24 cellular contexts compared by ENCODE assay signal in genomic region chr17:55321507-55322064, GRCh38. TPM values are rescaled to one million over a fixed set of nuclear protein-coding genes. Genes with fewer than 3 reads are reported as not detected.
A peak's percentile ranks its signal among the peaks of the same experiment; 100 is the strongest.
DNase-seq lines count a peak whose midpoint lies in the region; ATAC-seq and TF ChIP-seq lines count a peak whose summit lies in the region.
"Had no signal": no experiment of that assay in that cellular context is flagged by ENCODE, and none has a peak within 500 bp of the region (broad histone marks: within the 10 kb centered on the region; RNA-seq: fewer than 3 reads in every experiment).

No MANE protein-coding gene starts in this region.

- DNase-seq in mammary epithelial cell (no peak), MCF 10A (ENCODE audit: unreplicated experiment) (no peak), fibroblast of lung (ENCODE audit: low read depth in 2 of 2) (no peak), NCI-H2107 (lab: John Stamatoyannopoulos, UW) (no peak), NCI-H69 (lab: John Stamatoyannopoulos, UW) (no peak), amygdala (lab: John Stamatoyannopoulos, UW) (no peak)
- DNase-seq: activated CD4-positive, alpha-beta T cell treated with anti-CD3 and anti-CD28 coated beads for 36 hours; activated T-cell treated with anti-CD3 and anti-CD28 coated beads, Interleukin-2, amount 50 U/mL, for 24 hours; AML-193; CD8-positive, alpha-beta memory T cell; effector memory CD8-positive, alpha-beta T cell; GDM1; KG1; left cardiac atrium; mesenchymal stem cell; NCI-H1436; spleen; stimulated activated CD4-positive, alpha-beta T cell treated with anti-CD3 and anti-CD28 coated beads, Interleukin-4, amount 100 ng/mL, for 24 hours; stimulated activated naive B cell treated with anti-CD40 and anti-IgM and Interleukin-4, amounts not matched to agents 10 μg/mL and 1 μg/mL and 100 μg/mL, for 72 hours had no signal

- no peaks in the 10 kb centered on the region for H3K4me1 Mint-ChIP-seq in MCF 10A (ENCODE audit: insufficient read depth, unreplicated experiment)
- H3K4me1 Mint-ChIP-seq: activated CD4-positive, alpha-beta T cell treated with anti-CD3 and anti-CD28 coated beads for 36 hours; CD8-positive, alpha-beta memory T cell; GM23338; stimulated activated naive B cell treated with anti-CD40 and anti-IgM and Interleukin-4, amounts not matched to agents 10 μg/mL and 1 μg/mL and 100 μg/mL, for 72 hours had no signal

- H3K4me1 ChIP-seq in mammary epithelial cell (ENCODE audit: insufficient read depth, low read length) (peaks cover 13% of the 10 kb centered on the region), fibroblast of lung (ENCODE audit: control insufficient read depth, extremely low read depth, insufficient read depth, low read length) (no peaks in the 10 kb centered on the region), mucosa of stomach (ENCODE audit: control insufficient read depth, insufficient read depth, low read length) (no peaks in the 10 kb centered on the region)
- H3K4me1 ChIP-seq: spleen had no signal

- dilution Hi-C loops in mammary epithelial cell (cut with HindIII; ENCODE audit: low sequenced_read_pairs): no loop called here

- no peak overlapping the region for H3K27ac ChIP-seq in mammary epithelial cell (ENCODE audit: insufficient read depth, low read depth, low read length)
- H3K27ac ChIP-seq in fibroblast of lung (ENCODE audit: insufficient read depth, low read length): no peak overlapping the region
- H3K27ac ChIP-seq: 22Rv1, spleen had no signal

- no peaks in the 10 kb centered on the region for H3K36me3 ChIP-seq in mammary epithelial cell (ENCODE audit: insufficient read depth, low read length)
- H3K36me3 ChIP-seq in fibroblast of lung (ENCODE audit: control insufficient read depth, insufficient read depth, low read length): no peaks in the 10 kb centered on the region
- H3K36me3 ChIP-seq in mucosa of stomach (ENCODE audit: control insufficient read depth, insufficient read depth, low read length): no peaks in the 10 kb centered on the region

- no peaks in the 10 kb centered on the region for H3K79me2 ChIP-seq in mammary epithelial cell (ENCODE audit: insufficient read depth, low read length)
- no peaks in the 10 kb centered on the region for H3K79me2 ChIP-seq in fibroblast of lung (ENCODE audit: control insufficient read depth, insufficient read depth, low read length)

- H2AFZ ChIP-seq in mammary epithelial cell (ENCODE audit: low read depth, low read length): peak overlapping the region; percentile 86
- H2AFZ ChIP-seq in fibroblast of lung (ENCODE audit: low read length): peak overlapping the region; percentile 79
- H2AFZ ChIP-seq: GM23338 had no signal

- H3K9me3 Mint-ChIP-seq in MCF 10A (ENCODE audit: unreplicated experiment): no peaks in the 10 kb centered on the region
- H3K9me3 Mint-ChIP-seq: activated T-cell treated with anti-CD3 and anti-CD28 coated beads, Interleukin-2, amount 50 U/mL, for 24 hours; CD8-positive, alpha-beta memory T cell; effector memory CD8-positive, alpha-beta T cell; GM23338; stimulated activated naive B cell treated with anti-CD40 and anti-IgM and Interleukin-4, amounts not matched to agents 10 μg/mL and 1 μg/mL and 100 μg/mL, for 72 hours; T-helper 1 cell treated with Interleukin-12 subunit alpha and Interleukin-12 subunit beta and Interleukin-4 antibody, amounts not matched to agents 30 μg/mL and 1 μg/mL, for 36 hours had no signal

- no peaks in the 10 kb centered on the region for H3K27me3 ChIP-seq in mammary epithelial cell (ENCODE audit: insufficient read depth, low read length)
- no peaks in the 10 kb centered on the region for H3K27me3 ChIP-seq in fibroblast of lung (ENCODE audit: control insufficient read depth, insufficient read depth, low read length)
- H3K27me3 ChIP-seq in mucosa of stomach (ENCODE audit: control insufficient read depth, insufficient read depth, low read length): no peaks in the 10 kb centered on the region
- H3K27me3 ChIP-seq: spleen had no signal

- H3K27me3 Mint-ChIP-seq in MCF 10A (ENCODE audit: insufficient read depth, unreplicated experiment): no peaks in the 10 kb centered on the region
- H3K27me3 Mint-ChIP-seq: activated CD4-positive, alpha-beta T cell treated with anti-CD3 and anti-CD28 coated beads for 36 hours; effector memory CD8-positive, alpha-beta T cell had no signal

- no peak overlapping the region for H3K4me3 Mint-ChIP-seq in MCF 10A (ENCODE audit: unreplicated experiment)
- H3K4me3 Mint-ChIP-seq: activated CD4-positive, alpha-beta T cell treated with anti-CD3 and anti-CD28 coated beads for 36 hours; activated T-cell treated with anti-CD3 and anti-CD28 coated beads, Interleukin-2, amount 50 U/mL, for 24 hours; CD8-positive, alpha-beta memory T cell; effector memory CD8-positive, alpha-beta T cell; GM23338; stimulated activated naive B cell treated with anti-CD40 and anti-IgM and Interleukin-4, amounts not matched to agents 10 μg/mL and 1 μg/mL and 100 μg/mL, for 72 hours; T-helper 1 cell treated with Interleukin-12 subunit alpha and Interleukin-12 subunit beta and Interleukin-4 antibody, amounts not matched to agents 30 μg/mL and 1 μg/mL, for 36 hours had no signal

- intact Hi-C loops in mammary epithelial cell (cut with micrococcal nuclease) (loop anchor here (2.0 kb wide), 1 partner anchor 27 kb away; no protein-coding TSS in a partner anchor), MCF 10A (cut with micrococcal nuclease) (no loop called here)

- BruUV-seq in mammary epithelial cell (replicated peaks; lab: Mats Ljungman, UMichigan) (no TSS peak), MCF 10A (replicated peaks; lab: Mats Ljungman, UMichigan) (no TSS peak)

- POLR2A ChIA-PET in MCF 10A (lab: Yijun Ruan, JAX): no interaction called here

- no peaks in the 10 kb centered on the region for H3K36me3 Mint-ChIP-seq in MCF 10A (ENCODE audit: insufficient read depth, unreplicated experiment)
- H3K36me3 Mint-ChIP-seq: CD8-positive, alpha-beta memory T cell; stimulated activated naive B cell treated with anti-CD40 and anti-IgM and Interleukin-4, amounts not matched to agents 10 μg/mL and 1 μg/mL and 100 μg/mL, for 72 hours had no signal

- H4K20me1 ChIP-seq in mammary epithelial cell (ENCODE audit: insufficient read depth, low read length) (no peaks in the 10 kb centered on the region), fibroblast of lung (ENCODE audit: control insufficient read depth, extremely low read depth, insufficient read depth, low read length) (no peaks in the 10 kb centered on the region)

- H3K4me3 ChIP-seq in mammary epithelial cell (replicated peaks in 1 of 3; ENCODE audit: insufficient read depth in 1 of 3, low read depth in 2 of 3, low read length in 3 of 3): no peak overlapping the region
- peak overlapping the region; percentile 13 to 49 (median 30) for H3K4me3 ChIP-seq in fibroblast of lung (replicated peaks in 1 of 4; ENCODE audit: control extremely low read depth in 1 of 4, insufficient read depth in 1 of 4, low read depth in 3 of 4, low read length in 4 of 4)
- H3K4me3 ChIP-seq in mucosa of stomach (ENCODE audit: low read length): no peak overlapping the region
- H3K4me3 ChIP-seq: GM23338, spleen had no signal

- CTCF ChIA-PET in mammary epithelial cell (lab: Charles Lee; ENCODE audit: low non-redundant PET) (no interaction called here), MCF 10A (lab: Yijun Ruan, JAX) (no interaction called here)

- H3K9ac ChIP-seq in mammary epithelial cell (ENCODE audit: insufficient read depth, low read length): no peak overlapping the region
- no peak overlapping the region for H3K9ac ChIP-seq in fibroblast of lung (ENCODE audit: insufficient read depth, low read length)
- peak overlapping the region; percentile 9 for H3K9ac ChIP-seq in mucosa of stomach (ENCODE audit: low read length)

- WGBS in mammary epithelial cell (ENCODE audit: low coverage, missing lambda C conversion rate): 86% methylated on average over 5 of the region's 5 CpGs

- in situ Hi-C loops in mammary epithelial cell (cut with MboI; ENCODE audit: low sequenced_read_pairs in 2 of 2): no loop called here

- no peaks in the 10 kb centered on the region for H3K9me3 ChIP-seq in mammary epithelial cell (replicated peaks; ENCODE audit: insufficient read depth, low read length)
- H3K9me3 ChIP-seq in fibroblast of lung (ENCODE audit: control insufficient read depth, insufficient read depth, low read depth, low read length): no peaks in the 10 kb centered on the region
- no peaks in the 10 kb centered on the region for H3K9me3 ChIP-seq in mucosa of stomach (ENCODE audit: control insufficient read depth, low read length)
- H3K9me3 ChIP-seq: spleen had no signal

- H3K4me2 ChIP-seq in mammary epithelial cell (ENCODE audit: insufficient read depth, low read depth, low read length): peak overlapping the region; percentile 50
- H3K4me2 ChIP-seq in fibroblast of lung (ENCODE audit: extremely low read depth, insufficient read depth, low read length): peak overlapping the region; percentile 76
- H3K4me2 ChIP-seq: GM23338 had no signal

- TF ChIP-seq CTCF in mammary epithelial cell (conservative IDR thresholded peaks at IDR 0.05 in 1 of 2, IDR thresholded peaks at IDR 0.05 in 1 of 2; ENCODE audit: extremely low read depth in 1 of 2, insufficient read depth in 1 of 2, low read depth in 1 of 2, low read length in 2 of 2) (no peak), MCF 10A (IDR thresholded peaks at IDR 0.05; ENCODE audit: unreplicated experiment) (no peak), fibroblast of lung (conservative IDR thresholded peaks at IDR 0.05 in 1 of 2, IDR thresholded peaks at IDR 0.05 in 1 of 2; ENCODE audit: low read depth in 1 of 2, low read length in 2 of 2) (no peak)

- H3K27ac Mint-ChIP-seq in MCF 10A (ENCODE audit: low read depth, unreplicated experiment): no peak overlapping the region
- H3K27ac Mint-ChIP-seq: activated CD4-positive, alpha-beta T cell treated with anti-CD3 and anti-CD28 coated beads for 36 hours; activated T-cell treated with anti-CD3 and anti-CD28 coated beads, Interleukin-2, amount 50 U/mL, for 24 hours; CD8-positive, alpha-beta memory T cell; effector memory CD8-positive, alpha-beta T cell; GM23338; stimulated activated naive B cell treated with anti-CD40 and anti-IgM and Interleukin-4, amounts not matched to agents 10 μg/mL and 1 μg/mL and 100 μg/mL, for 72 hours; T-helper 1 cell treated with Interleukin-12 subunit alpha and Interleukin-12 subunit beta and Interleukin-4 antibody, amounts not matched to agents 30 μg/mL and 1 μg/mL, for 36 hours had no signal

- no peak for ATAC-seq in HG03342 (IDR thresholded peaks at IDR 0.05; ENCODE audit: unreplicated experiment)
- ATAC-seq: activated CD4-positive, alpha-beta T cell treated with anti-CD3 and anti-CD28 coated beads for 36 hours; effector memory CD8-positive, alpha-beta T cell; GM23338; stimulated activated naive B cell treated with anti-CD40 and anti-IgM and Interleukin-4, amounts not matched to agents 10 μg/mL and 1 μg/mL and 100 μg/mL, for 72 hours had no signal

RNA-seq across cellular contexts. Expression of gene HLF, which starts 56.8 kb away (rescaled TPM):
- total RNA-seq in mammary epithelial cell (under 1 TPM; 0.21 to 0.67 TPM), MCF 10A (2022) (0.23 and 0.66 TPM in 2 replicates), fibroblast of lung (0.17 and 0.51 TPM in 2 replicates)
- polyA plus RNA-seq in mammary epithelial cell (0.16 TPM), fibroblast of lung (0.18 and 0.69 TPM in 2 replicates)
- polyA minus RNA-seq in mammary epithelial cell (not detected), fibroblast of lung (ENCODE audit: low replicate concordance) (3.5 TPM in 1 of 2 replicates, not detected in the other)
- polyA plus RNA-seq in fibroblast of lung (2012): 0.23 TPM in 2 replicates
- polyA plus RNA-seq: GM23338 had no signal

Comparison
In these comparisons a context has a peak if more than half of its experiments do, and no peak if none do; other contexts are left out.
1. H3K4me3 ChIP-seq: peak in fibroblast of lung (4 of 4); none in mammary epithelial cell (0 of 3) and mucosa of stomach (single experiment).